Comparison of ENCODE assay signal across 15 cellular contexts in the genomic region with DNA sequence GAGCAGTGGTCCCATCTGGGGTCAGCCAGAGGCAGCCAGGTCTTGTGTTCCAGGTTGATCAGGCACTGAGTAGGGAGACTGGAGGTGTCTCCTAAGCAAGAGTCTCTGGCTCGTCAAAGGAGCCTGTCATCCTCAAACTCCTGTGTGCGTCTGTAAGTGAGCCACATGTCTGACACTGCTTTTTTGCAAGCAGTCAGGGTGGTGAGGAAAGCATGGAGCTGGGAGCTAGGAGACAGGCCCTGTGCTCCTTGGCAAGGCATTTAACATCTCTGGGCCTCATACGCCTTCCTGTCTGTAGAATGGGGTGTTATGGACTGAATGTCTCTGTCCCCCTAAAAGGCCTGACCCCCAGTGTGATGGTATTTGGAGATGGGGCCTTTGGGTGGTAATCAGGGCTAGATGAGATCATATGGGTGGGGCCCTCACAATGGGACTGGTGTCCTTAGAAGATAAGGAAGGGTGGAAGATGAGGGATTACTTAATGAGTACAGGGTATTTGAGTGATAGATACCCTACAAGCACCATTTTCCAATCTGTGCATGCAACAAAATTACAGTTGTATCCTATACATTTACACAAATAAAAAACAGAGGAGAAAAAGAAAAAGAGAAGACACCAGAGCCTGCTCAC. TPM values are rescaled to one million over a fixed set of nuclear protein-coding genes. Genes with fewer than 3 reads are reported as not detected.
DNase-seq lines count a peak whose midpoint lies in the region; ATAC-seq and TF ChIP-seq lines count a peak whose summit lies in the region.
"Had no signal": no experiment of that assay in that cellular context is flagged by ENCODE, and none has a peak within 500 bp of the region (broad histone marks: within the 10 kb centered on the region; RNA-seq: fewer than 3 reads in every experiment).

No MANE protein-coding gene starts in this region.

- H3K36me3 ChIP-seq in A673 (ENCODE audit: insufficient read depth, low read length, poor library complexity, severe bottlenecking), result no peaks in the 10 kb centered on the region
- H3K36me3 ChIP-seq: cardiac muscle cell had no signal

- POLR2A ChIA-PET in A673 (lab: Charles Lee; ENCODE audit: low non-redundant PET), result no interaction called here

- H3K27ac Mint-ChIP-seq in activated naive CD4-positive, alpha-beta T cell treated with anti-CD3 and anti-CD28 coated beads, Interleukin-2, amount 10 ng/mL, durations not matched to agents 7 days and 5 days, result peak overlapping the region; percentile 11
- peak overlapping the region; percentile 79 for H3K27ac Mint-ChIP-seq in T-helper 17 cell
- peak overlapping the region; percentile 33 to 50 for H3K27ac Mint-ChIP-seq in effector memory CD8-positive, alpha-beta T cell
- H3K27ac Mint-ChIP-seq in stimulated activated naive CD8-positive, alpha-beta T cell treated with anti-CD3 and anti-CD28 coated beads, Interleukin-15, amount 100 ng/mL, for 72 hours, result peak overlapping the region; percentile 79 to 94
- H3K27ac Mint-ChIP-seq: nephron had no signal

- no peaks in the 10 kb centered on the region for H3K9me3 ChIP-seq in T-helper 17 cell (ENCODE audit: control insufficient read depth, low read length, poor library complexity, severe bottlenecking)
- no peaks in the 10 kb centered on the region for H3K9me3 ChIP-seq in A673 (ENCODE audit: low read depth, low read length, poor library complexity, severe bottlenecking)

- CTCF ChIA-PET in activated naive CD4-positive, alpha-beta T cell treated with anti-CD3 and anti-CD28 coated beads, Interleukin-2, amount 10 ng/mL, durations not matched to agents 7 days and 5 days (lab: Charles Lee), result interaction anchor here (1.5 kb wide), 1 partner anchor 204 kb away, joined by 6 read pairs; no protein-coding TSS in a partner anchor
- CTCF ChIA-PET in A673 (lab: Charles Lee), result no interaction called here

- BruUV-seq in A673 (replicated peaks; lab: Mats Ljungman, UMichigan), result no TSS peak

- H3K27me3 Mint-ChIP-seq in activated naive CD4-positive, alpha-beta T cell treated with anti-CD3 and anti-CD28 coated beads, Interleukin-2, amount 10 ng/mL, durations not matched to agents 7 days and 5 days, result no peaks in the 10 kb centered on the region
- H3K27me3 Mint-ChIP-seq in T-helper 17 cell, result no peaks in the 10 kb centered on the region
- no peaks in the 10 kb centered on the region for H3K27me3 Mint-ChIP-seq in effector memory CD8-positive, alpha-beta T cell
- H3K27me3 Mint-ChIP-seq in stimulated activated naive CD8-positive, alpha-beta T cell treated with anti-CD3 and anti-CD28 coated beads, Interleukin-15, amount 100 ng/mL, for 72 hours, result no peaks in the 10 kb centered on the region

- no peak for ATAC-seq in T-helper 17 cell
- no peak for ATAC-seq in effector memory CD8-positive, alpha-beta T cell (replicated peaks)
- no peak for ATAC-seq in stimulated activated naive CD8-positive, alpha-beta T cell treated with anti-CD3 and anti-CD28 coated beads, Interleukin-15, amount 100 ng/mL, for 72 hours
- no peak for ATAC-seq in esophagus mucosa

- H3K36me3 Mint-ChIP-seq in activated naive CD4-positive, alpha-beta T cell treated with anti-CD3 and anti-CD28 coated beads, Interleukin-2, amount 10 ng/mL, durations not matched to agents 7 days and 5 days, result peaks cover 17% of the 10 kb centered on the region
- H3K36me3 Mint-ChIP-seq in T-helper 17 cell (ENCODE audit: low read depth), result no peaks in the 10 kb centered on the region
- H3K36me3 Mint-ChIP-seq in effector memory CD8-positive, alpha-beta T cell (ENCODE audit: insufficient read depth), result peaks cover 8% of the 10 kb centered on the region

- H3K27me3 ChIP-seq in A673 (replicated peaks; ENCODE audit: insufficient read depth, low read depth, low read length, poor library complexity), result no peaks in the 10 kb centered on the region

- intact Hi-C loops in A673 (cut with micrococcal nuclease; ENCODE audit: unreplicated experiment), result no loop called here

- no peak overlapping the region for H3K4me3 Mint-ChIP-seq in activated naive CD4-positive, alpha-beta T cell treated with anti-CD3 and anti-CD28 coated beads, Interleukin-2, amount 10 ng/mL, durations not matched to agents 7 days and 5 days
- H3K4me3 Mint-ChIP-seq in T-helper 17 cell, result no peak overlapping the region
- peak overlapping the region in 1 of 2 donors; percentile 4 for H3K4me3 Mint-ChIP-seq in effector memory CD8-positive, alpha-beta T cell
- H3K4me3 Mint-ChIP-seq in stimulated activated naive CD8-positive, alpha-beta T cell treated with anti-CD3 and anti-CD28 coated beads, Interleukin-15, amount 100 ng/mL, for 72 hours, result peak overlapping the region; percentile 46 to 55
- H3K4me3 Mint-ChIP-seq: nephron had no signal

- no peak overlapping the region for H3K27ac ChIP-seq in A673 (ENCODE audit: low read depth, low read length, poor library complexity, severe bottlenecking)
- H3K27ac ChIP-seq: cardiac muscle cell had no signal

- peaks cover 28% of the 10 kb centered on the region for H3K4me1 Mint-ChIP-seq in activated naive CD4-positive, alpha-beta T cell treated with anti-CD3 and anti-CD28 coated beads, Interleukin-2, amount 10 ng/mL, durations not matched to agents 7 days and 5 days
- H3K4me1 Mint-ChIP-seq in T-helper 17 cell, result peaks cover 12% of the 10 kb centered on the region
- H3K4me1 Mint-ChIP-seq in effector memory CD8-positive, alpha-beta T cell (ENCODE audit: low read depth in 2 of 2), result peaks cover 11 to 12% of the 10 kb centered on the region in 2 donors
- peaks cover 37% of the 10 kb centered on the region for H3K4me1 Mint-ChIP-seq in stimulated activated naive CD8-positive, alpha-beta T cell treated with anti-CD3 and anti-CD28 coated beads, Interleukin-15, amount 100 ng/mL, for 72 hours
- H3K4me1 Mint-ChIP-seq: nephron had no signal

- no peak for TF ChIP-seq CTCF in A673 (conservative IDR thresholded peaks at IDR 0.05; ENCODE audit: low read depth, low read length)

- DNase-seq in activated naive CD4-positive, alpha-beta T cell treated with anti-CD3 and anti-CD28 coated beads, Interleukin-2, amount 10 ng/mL, durations not matched to agents 7 days and 5 days, result no peak
- no peak for DNase-seq in activated naive CD4-positive, alpha-beta T cell treated with anti-CD3 and anti-CD28 coated beads, Interleukin-2, amount 50 U/mL, for 16 hours
- DNase-seq in T-helper 17 cell, result no peak
- no peak for DNase-seq in effector memory CD8-positive, alpha-beta T cell
- no peak for DNase-seq in stimulated activated naive CD8-positive, alpha-beta T cell treated with anti-CD3 and anti-CD28 coated beads, Interleukin-15, amount 100 ng/mL, for 72 hours
- DNase-seq in A673 (ENCODE audit: low spot score), result no peak
- no peak for DNase-seq in inferior parietal cortex (ENCODE audit: extremely low spot score)
- DNase-seq: activated gamma-delta T cell treated with Interleukin-2 at 50 U/mL for 16 hours; DMS153; effector CD8-positive, alpha-beta T cell; retina; T-helper 1 cell had no signal

- H3K4me3 ChIP-seq in A673 (ENCODE audit: low read depth, low read length, poor library complexity, severe bottlenecking), result no peak overlapping the region
- H3K4me3 ChIP-seq: cardiac muscle cell had no signal

- H3K9me3 Mint-ChIP-seq in activated naive CD4-positive, alpha-beta T cell treated with anti-CD3 and anti-CD28 coated beads, Interleukin-2, amount 10 ng/mL, durations not matched to agents 7 days and 5 days, result no peaks in the 10 kb centered on the region
- H3K9me3 Mint-ChIP-seq in effector memory CD8-positive, alpha-beta T cell, result no peaks in the 10 kb centered on the region
- no peaks in the 10 kb centered on the region for H3K9me3 Mint-ChIP-seq in stimulated activated naive CD8-positive, alpha-beta T cell treated with anti-CD3 and anti-CD28 coated beads, Interleukin-15, amount 100 ng/mL, for 72 hours
- H3K9me3 Mint-ChIP-seq: nephron had no signal

- H3K4me1 ChIP-seq in A673 (ENCODE audit: insufficient read depth, low read length, poor library complexity, severe bottlenecking), result no peaks in the 10 kb centered on the region

RNA-seq across cellular contexts. Expression of gene ARL6IP4, which starts 53.0 kb away (rescaled TPM):
- total RNA-seq in T-helper 17 cell, result 100 to 1,000 TPM; 109 to 131 TPM
- 180 and 189 TPM in 2 replicates for total RNA-seq in A673 (2021)
- total RNA-seq in esophagus mucosa, result 134 TPM

RNA-seq across cellular contexts. Expression of gene OGFOD2, which starts 58.5 kb away (rescaled TPM):
- total RNA-seq in T-helper 17 cell (10 to 100 TPM; 17.9 to 20.3 TPM), A673 (2021) (18.2 and 22.2 TPM in 2 replicates), esophagus mucosa (14.7 TPM)

Comparison
In these comparisons a context has a peak if more than half of its experiments do, and no peak if none do; other contexts are left out.
1. H3K27ac Mint-ChIP-seq: peak in every context shown above with its lines; median percentile 86 in stimulated activated naive CD8-positive, alpha-beta T cell treated with anti-CD3 and anti-CD28 coated beads, Interleukin-15, amount 100 ng/mL, for 72 hours; 79 in T-helper 17 cell; 42 in effector memory CD8-positive, alpha-beta T cell; 11 in activated naive CD4-positive, alpha-beta T cell treated with anti-CD3 and anti-CD28 coated beads, Interleukin-2, amount 10 ng/mL, durations not matched to agents 7 days and 5 days.
2. H3K4me3 Mint-ChIP-seq: peak in stimulated activated naive CD8-positive, alpha-beta T cell treated with anti-CD3 and anti-CD28 coated beads, Interleukin-15, amount 100 ng/mL, for 72 hours (2 of 2); none in activated naive CD4-positive, alpha-beta T cell treated with anti-CD3 and anti-CD28 coated beads, Interleukin-2, amount 10 ng/mL, durations not matched to agents 7 days and 5 days (single experiment) and T-helper 17 cell (single experiment).